In genomic region chr10:16779375-16779774, GRCh38 we compare ENCODE assay signal across 9 cellular contexts. TPM values are rescaled to one million over a fixed set of nuclear protein-coding genes. Genes with fewer than 3 reads are reported as not detected.
DNase-seq lines count a peak whose midpoint lies in the region; ATAC-seq and TF ChIP-seq lines count a peak whose summit lies in the region.
"Had no signal": no experiment of that assay in that cellular context is flagged by ENCODE, and none has a peak within 500 bp of the region (broad histone marks: within the 10 kb centered on the region; RNA-seq: fewer than 3 reads in every experiment).

No MANE protein-coding gene starts in this region.

- intact Hi-C loops in spleen (cut with DNase I; ENCODE audit: low total_unique reads): loop anchor here (10.0 kb wide), 1 partner anchor 875 kb away; no protein-coding TSS in a partner anchor

- peak; percentile 54 for DNase-seq in activated CD8-positive, alpha-beta memory T cell treated with anti-CD3 and anti-CD28 coated beads, Interleukin-2, amount 50 U/mL, for 4 hours
- peak; percentile 46 to 58 for DNase-seq in stimulated activated CD4-positive, alpha-beta T cell treated with anti-CD3 and anti-CD28 coated beads, Interleukin-2, amount 100 ng/mL, for 48 hours
- no peak for DNase-seq in spleen
- DNase-seq in NCI-H187 treated with DMSO at 0.1 percent for 48 hours (lab: John Stamatoyannopoulos, UW): no peak
- DNase-seq in HPDE6-E6E7 (ENCODE audit: extremely low spot score): no peak
- DNase-seq: lower lobe of right lung had no signal

- peaks cover 6 to 39% (median 23%) of the 10 kb centered on the region in 6 donors for H3K4me1 ChIP-seq in spleen

- peak overlapping the region in 1 of 8 donors; percentile 4 for H3K27ac ChIP-seq in spleen
- H3K27ac ChIP-seq: lower lobe of right lung had no signal

- H3K9me3 ChIP-seq in spleen: peaks cover 0 to under 1% (median 0%) of the 10 kb centered on the region in 8 donors
- H3K9me3 ChIP-seq: lower lobe of right lung had no signal

- no peaks in the 10 kb centered on the region for H3K27me3 ChIP-seq in spleen (replicated peaks in 1 of 7)

- no peak for TF ChIP-seq POLR2A in spleen (IDR thresholded peaks at IDR 0.05)

- TF ChIP-seq CTCF in spleen (IDR thresholded peaks at IDR 0.05 in 8 of 11, conservative IDR thresholded peaks at IDR 0.05 in 3 of 11): no peak

- peak; percentile 60 for ATAC-seq in GM18870 (IDR thresholded peaks at IDR 0.05; ENCODE audit: unreplicated experiment)
- ATAC-seq in HG02981 (IDR thresholded peaks at IDR 0.05; ENCODE audit: unreplicated experiment): peak; percentile 60
- no peak for ATAC-seq in HG02970 (IDR thresholded peaks at IDR 0.05; ENCODE audit: low FRiP score, unreplicated experiment)
- ATAC-seq: lower lobe of right lung had no signal

- peaks cover 0 to 29% (median 1%) of the 10 kb centered on the region in 6 donors for H3K36me3 ChIP-seq in spleen

- 37 to 55% (median 44%) methylated on average over 4 of the region's 4 CpGs for WGBS in spleen, 5 donors

- no peak overlapping the region for H3K4me3 ChIP-seq in spleen
- H3K4me3 ChIP-seq: lower lobe of right lung had no signal

RNA-seq across cellular contexts. Expression of gene RSU1, which starts 37.8 kb away (rescaled TPM):
- total RNA-seq in spleen: 10 to 100 TPM; 58.4 to 81.7 (median 67.3) TPM
- 10 to 100 TPM; 20.5 to 38.6 (median 38.1) TPM for polyA plus RNA-seq in spleen

Comparison
In these comparisons a context has a peak if more than half of its experiments do, and no peak if none do; other contexts are left out.
1. DNase-seq: peak in activated CD8-positive, alpha-beta memory T cell treated with anti-CD3 and anti-CD28 coated beads, Interleukin-2, amount 50 U/mL, for 4 hours (single experiment) and stimulated activated CD4-positive, alpha-beta T cell treated with anti-CD3 and anti-CD28 coated beads, Interleukin-2, amount 100 ng/mL, for 48 hours (2 of 2); none in spleen (single experiment), NCI-H187 treated with DMSO at 0.1 percent for 48 hours (single experiment) and HPDE6-E6E7 (single experiment).